ENCODE assay signal across 27 cellular contexts in genomic region chr18:32507093-32507492, GRCh38.
"Had no signal": no experiment of that assay in that cellular context is flagged by ENCODE, and none has a peak within 500 bp of the region (broad histone marks: within the 10 kb centered on the region; RNA-seq: fewer than 3 reads in every experiment).

No MANE protein-coding gene starts in this region.

- H3K9me3 Mint-ChIP-seq: memory B cell; stimulated activated naive CD8-positive, alpha-beta T cell treated with anti-CD3 and anti-CD28 coated beads, Interleukin-15, amount 100 ng/mL, for 72 hours had no signal

- H3K4me3 Mint-ChIP-seq: dendritic cell treated with granulocyte-macrophage colony-stimulating factor and Interleukin-4, amounts not matched to agents 40 ng/mL and 50 ng/mL, for 4 days; endodermal cell; memory B cell; natural killer cell; neural crest cell; stimulated activated naive CD8-positive, alpha-beta T cell treated with anti-CD3 and anti-CD28 coated beads, Interleukin-15, amount 100 ng/mL, for 72 hours had no signal

- H3K27ac ChIP-seq: colonic mucosa, epithelial cell of prostate, gastroesophageal sphincter, heart left ventricle, hepatocyte, parathyroid adenoma, suprapubic skin, transverse colon had no signal

- H3K4me3 ChIP-seq: colonic mucosa, gastroesophageal sphincter, heart left ventricle, hepatocyte, lung, smooth muscle cell, suprapubic skin, transverse colon had no signal

- H3K4me1 ChIP-seq: colonic mucosa, gastroesophageal sphincter, heart left ventricle, parathyroid adenoma, suprapubic skin, transverse colon had no signal

- H3K4me2 ChIP-seq: hepatocyte, smooth muscle cell had no signal

- FAIRE-seq: kidney had no signal

- H3K36me3 Mint-ChIP-seq: memory B cell, natural killer cell had no signal

- H3K79me2 ChIP-seq: hepatocyte, parathyroid adenoma had no signal

- H3K4me1 Mint-ChIP-seq: endodermal cell, memory B cell, natural killer cell, neural crest cell had no signal

- H3K27me3 Mint-ChIP-seq: dendritic cell treated with granulocyte-macrophage colony-stimulating factor and Interleukin-4, amounts not matched to agents 40 ng/mL and 50 ng/mL, for 4 days had no signal

- H3K9ac ChIP-seq: parathyroid adenoma had no signal

- H3K27me3 ChIP-seq: colonic mucosa, gastroesophageal sphincter, heart left ventricle, hepatocyte, transverse colon had no signal

- H3K9me3 ChIP-seq: colonic mucosa, gastroesophageal sphincter, heart left ventricle, suprapubic skin, transverse colon had no signal

- H2AFZ ChIP-seq: hepatocyte, parathyroid adenoma had no signal

- DNase-seq: colonic mucosa; effector CD8-positive, alpha-beta T cell; endodermal cell; foreskin fibroblast; heart left ventricle; kidney; natural killer cell; stimulated activated CD4-positive, alpha-beta T cell treated with anti-CD3 and anti-CD28 coated beads, Interleukin-12 subunit alpha, Interleukin-12 subunit beta, amount 100 ng/mL, for 4 hours; stimulated activated CD4-positive, alpha-beta T cell treated with anti-CD3 and anti-CD28 coated beads, Interleukin-1b, Interleukin-23, amount 100 ng/mL, for 48 hours; stimulated activated CD4-positive, alpha-beta T cell treated with anti-CD3 and anti-CD28 coated beads, Interleukin-4, amount 100 ng/mL, for 1 hour; stimulated activated CD8-positive, alpha-beta memory T cell treated with anti-CD3 and anti-CD28 coated beads, Interleukin-4, amount 100 ng/mL, for 48 hours; stimulated activated naive CD4-positive, alpha-beta T cell; stimulated activated naive CD8-positive, alpha-beta T cell treated with anti-CD3 and anti-CD28 coated beads, Interleukin-15, amount 100 ng/mL, for 72 hours; transverse colon had no signal

- ATAC-seq: esophagus mucosa; gastroesophageal sphincter; heart left ventricle; left lobe of liver; sciatic nerve; stimulated activated naive CD8-positive, alpha-beta T cell treated with anti-CD3 and anti-CD28 coated beads, Interleukin-15, amount 100 ng/mL, for 72 hours had no signal

- H3K36me3 ChIP-seq: colonic mucosa, gastroesophageal sphincter, heart left ventricle, suprapubic skin, transverse colon had no signal
